1 cellular context compared by ENCODE assay signal in the genomic region with DNA sequence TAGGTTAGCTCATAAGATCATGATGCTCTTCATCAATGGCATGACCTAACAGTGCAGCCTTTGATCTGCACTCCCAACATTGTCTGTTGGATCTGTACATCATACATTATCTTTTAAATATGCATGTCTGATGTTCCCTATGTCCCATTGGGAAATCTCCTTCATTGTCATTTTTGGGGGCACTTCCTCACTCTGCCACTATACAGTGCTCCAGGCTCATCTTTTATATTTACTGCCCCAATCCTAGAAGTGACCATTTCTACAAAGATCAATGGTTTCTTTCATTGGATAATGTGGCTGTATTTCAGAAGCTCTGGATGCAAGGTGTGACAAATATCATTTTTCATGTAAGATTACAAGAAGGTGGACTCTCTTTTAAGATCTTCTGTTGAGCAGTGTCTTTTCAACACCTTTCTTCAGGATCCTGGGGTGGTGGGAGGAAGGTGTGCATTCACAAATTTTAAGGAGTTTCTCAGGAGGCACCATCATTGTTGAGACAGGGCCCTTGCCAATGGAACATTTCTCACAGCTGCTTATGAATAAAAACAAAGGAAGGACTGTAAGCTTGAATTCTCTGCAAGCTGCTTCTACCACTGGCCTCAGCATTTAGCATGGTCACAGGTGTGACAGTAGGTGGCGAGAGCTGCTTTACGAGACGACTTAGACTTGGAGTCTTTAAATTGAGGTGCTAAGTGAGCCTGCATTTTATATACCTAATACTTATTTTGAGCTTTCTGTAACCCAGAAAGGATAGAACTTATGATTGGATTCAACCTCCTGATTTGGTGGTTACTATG.
TF ChIP-seq lines count a peak whose summit lies in the region.

No MANE protein-coding gene starts in this region.

TF ChIP-seq in GM12878, 131 proteins besides CTCF, POLR2A, EP300 and RAD21 (continued from another document):
- TF ChIP-seq, protein P1, sequence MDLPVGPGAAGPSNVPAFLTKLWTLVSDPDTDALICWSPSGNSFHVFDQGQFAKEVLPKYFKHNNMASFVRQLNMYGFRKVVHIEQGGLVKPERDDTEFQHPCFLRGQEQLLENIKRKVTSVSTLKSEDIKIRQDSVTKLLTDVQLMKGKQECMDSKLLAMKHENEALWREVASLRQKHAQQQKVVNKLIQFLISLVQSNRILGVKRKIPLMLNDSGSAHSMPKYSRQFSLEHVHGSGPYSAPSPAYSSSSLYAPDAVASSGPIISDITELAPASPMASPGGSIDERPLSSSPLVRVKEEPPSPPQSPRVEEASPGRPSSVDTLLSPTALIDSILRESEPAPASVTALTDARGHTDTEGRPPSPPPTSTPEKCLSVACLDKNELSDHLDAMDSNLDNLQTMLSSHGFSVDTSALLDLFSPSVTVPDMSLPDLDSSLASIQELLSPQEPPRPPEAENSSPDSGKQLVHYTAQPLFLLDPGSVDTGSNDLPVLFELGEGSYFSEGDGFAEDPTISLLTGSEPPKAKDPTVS (IDR thresholded peaks at IDR 0.05; ENCODE audit: low read depth, low read length) = no peak
- 0 out of 2 replicates have a peak, but pooled peaks have one; percentile 2 for TF ChIP-seq SMC3 (IDR thresholded peaks at IDR 0.05; ENCODE audit: borderline replicate concordance, low read length)
